ENCODE assay signal across 1 cellular context in genomic region chr10:110376021-110376773, GRCh38.
TF ChIP-seq lines count a peak whose summit lies in the region.

No MANE protein-coding gene starts in this region.

TF ChIP-seq in HepG2, 621 proteins besides CTCF, POLR2A, EP300 and RAD21 (continued from another document):
- TF ChIP-seq, protein P1, sequence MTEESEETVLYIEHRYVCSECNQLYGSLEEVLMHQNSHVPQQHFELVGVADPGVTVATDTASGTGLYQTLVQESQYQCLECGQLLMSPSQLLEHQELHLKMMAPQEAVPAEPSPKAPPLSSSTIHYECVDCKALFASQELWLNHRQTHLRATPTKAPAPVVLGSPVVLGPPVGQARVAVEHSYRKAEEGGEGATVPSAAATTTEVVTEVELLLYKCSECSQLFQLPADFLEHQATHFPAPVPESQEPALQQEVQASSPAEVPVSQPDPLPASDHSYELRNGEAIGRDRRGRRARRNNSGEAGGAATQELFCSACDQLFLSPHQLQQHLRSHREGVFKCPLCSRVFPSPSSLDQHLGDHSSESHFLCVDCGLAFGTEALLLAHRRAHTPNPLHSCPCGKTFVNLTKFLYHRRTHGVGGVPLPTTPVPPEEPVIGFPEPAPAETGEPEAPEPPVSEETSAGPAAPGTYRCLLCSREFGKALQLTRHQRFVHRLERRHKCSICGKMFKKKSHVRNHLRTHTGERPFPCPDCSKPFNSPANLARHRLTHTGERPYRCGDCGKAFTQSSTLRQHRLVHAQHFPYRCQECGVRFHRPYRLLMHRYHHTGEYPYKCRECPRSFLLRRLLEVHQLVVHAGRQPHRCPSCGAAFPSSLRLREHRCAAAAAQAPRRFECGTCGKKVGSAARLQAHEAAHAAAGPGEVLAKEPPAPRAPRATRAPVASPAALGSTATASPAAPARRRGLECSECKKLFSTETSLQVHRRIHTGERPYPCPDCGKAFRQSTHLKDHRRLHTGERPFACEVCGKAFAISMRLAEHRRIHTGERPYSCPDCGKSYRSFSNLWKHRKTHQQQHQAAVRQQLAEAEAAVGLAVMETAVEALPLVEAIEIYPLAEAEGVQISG (CRISPR knock-in tag; IDR thresholded peaks at IDR 0.05): peak; percentile 33; the same call in 1 of the 2 replicates
- TF ChIP-seq, protein P2, sequence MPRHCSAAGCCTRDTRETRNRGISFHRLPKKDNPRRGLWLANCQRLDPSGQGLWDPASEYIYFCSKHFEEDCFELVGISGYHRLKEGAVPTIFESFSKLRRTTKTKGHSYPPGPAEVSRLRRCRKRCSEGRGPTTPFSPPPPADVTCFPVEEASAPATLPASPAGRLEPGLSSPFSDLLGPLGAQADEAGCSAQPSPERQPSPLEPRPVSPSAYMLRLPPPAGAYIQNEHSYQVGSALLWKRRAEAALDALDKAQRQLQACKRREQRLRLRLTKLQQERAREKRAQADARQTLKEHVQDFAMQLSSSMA (CRISPR knock-in tag; IDR thresholded peaks at IDR 0.05): no peak
- TF ChIP-seq NBN (conservative IDR thresholded peaks at IDR 0.05) (no peak), ZSCAN20 (CRISPR knock-in tag; IDR thresholded peaks at IDR 0.05; ENCODE audit: borderline replicate concordance) (no peak), ERF (CRISPR knock-in tag; IDR thresholded peaks at IDR 0.05) (no peak), SAP130 (CRISPR knock-in tag; IDR thresholded peaks at IDR 0.05; ENCODE audit: low read depth) (peak; percentile 37), SMARCC2 (IDR thresholded peaks at IDR 0.05) (no peak), HDAC2 (CRISPR knock-in tag; IDR thresholded peaks at IDR 0.05) (no peak), ZSCAN21 (CRISPR knock-in tag; IDR thresholded peaks at IDR 0.05; ENCODE audit: borderline replicate concordance) (0 out of 2 replicates have a peak, but pooled peaks have one; percentile 20), MEF2D (CRISPR knock-in tag; IDR thresholded peaks at IDR 0.05) (0 out of 2 replicates have a peak, but pooled peaks have one; percentile 34), ETS1 (CRISPR knock-in tag; IDR thresholded peaks at IDR 0.05) (no peak), ZNF468 (CRISPR knock-in tag; IDR thresholded peaks at IDR 0.05) (no peak), ZNF331 (CRISPR knock-in tag; IDR thresholded peaks at IDR 0.05) (no peak), ZNF75D (CRISPR knock-in tag; IDR thresholded peaks at IDR 0.05; ENCODE audit: borderline replicate concordance) (no peak), FOXM1 (CRISPR knock-in tag; IDR thresholded peaks at IDR 0.05) (no peak), ZNF20 (CRISPR knock-in tag; IDR thresholded peaks at IDR 0.05) (no peak), SOX6 (IDR thresholded peaks at IDR 0.05) (no peak), SOX6 (CRISPR knock-in tag; IDR thresholded peaks at IDR 0.05) (peak; percentile 42; the same call in 1 of the 2 replicates), HNRNPUL1 (IDR thresholded peaks at IDR 0.05; ENCODE audit: low read depth, low read length) (no peak), ATF1 (CRISPR knock-in tag; IDR thresholded peaks at IDR 0.05) (no peak), ZNF646 (CRISPR knock-in tag; IDR thresholded peaks at IDR 0.05) (no peak), SMARCE1 (IDR thresholded peaks at IDR 0.05; ENCODE audit: borderline replicate concordance) (no peak), TGIF2 (CRISPR knock-in tag; IDR thresholded peaks at IDR 0.05) (no peak), ZNF792 (CRISPR knock-in tag; IDR thresholded peaks at IDR 0.05) (0 out of 2 replicates have a peak, but pooled peaks have one; percentile 34), ZNF703 (CRISPR knock-in tag; IDR thresholded peaks at IDR 0.05; ENCODE audit: borderline replicate concordance) (no peak), NCOA2 (CRISPR knock-in tag; IDR thresholded peaks at IDR 0.05) (peak; percentile 59; the same call in 1 of the 2 replicates), TSC22D2 (CRISPR knock-in tag; IDR thresholded peaks at IDR 0.05; ENCODE audit: borderline replicate concordance) (no peak), ZFP36 (IDR thresholded peaks at IDR 0.05; ENCODE audit: borderline replicate concordance, low read depth, low read length, partially characterized antibody) (no peak)
- TF ChIP-seq, protein P3, sequence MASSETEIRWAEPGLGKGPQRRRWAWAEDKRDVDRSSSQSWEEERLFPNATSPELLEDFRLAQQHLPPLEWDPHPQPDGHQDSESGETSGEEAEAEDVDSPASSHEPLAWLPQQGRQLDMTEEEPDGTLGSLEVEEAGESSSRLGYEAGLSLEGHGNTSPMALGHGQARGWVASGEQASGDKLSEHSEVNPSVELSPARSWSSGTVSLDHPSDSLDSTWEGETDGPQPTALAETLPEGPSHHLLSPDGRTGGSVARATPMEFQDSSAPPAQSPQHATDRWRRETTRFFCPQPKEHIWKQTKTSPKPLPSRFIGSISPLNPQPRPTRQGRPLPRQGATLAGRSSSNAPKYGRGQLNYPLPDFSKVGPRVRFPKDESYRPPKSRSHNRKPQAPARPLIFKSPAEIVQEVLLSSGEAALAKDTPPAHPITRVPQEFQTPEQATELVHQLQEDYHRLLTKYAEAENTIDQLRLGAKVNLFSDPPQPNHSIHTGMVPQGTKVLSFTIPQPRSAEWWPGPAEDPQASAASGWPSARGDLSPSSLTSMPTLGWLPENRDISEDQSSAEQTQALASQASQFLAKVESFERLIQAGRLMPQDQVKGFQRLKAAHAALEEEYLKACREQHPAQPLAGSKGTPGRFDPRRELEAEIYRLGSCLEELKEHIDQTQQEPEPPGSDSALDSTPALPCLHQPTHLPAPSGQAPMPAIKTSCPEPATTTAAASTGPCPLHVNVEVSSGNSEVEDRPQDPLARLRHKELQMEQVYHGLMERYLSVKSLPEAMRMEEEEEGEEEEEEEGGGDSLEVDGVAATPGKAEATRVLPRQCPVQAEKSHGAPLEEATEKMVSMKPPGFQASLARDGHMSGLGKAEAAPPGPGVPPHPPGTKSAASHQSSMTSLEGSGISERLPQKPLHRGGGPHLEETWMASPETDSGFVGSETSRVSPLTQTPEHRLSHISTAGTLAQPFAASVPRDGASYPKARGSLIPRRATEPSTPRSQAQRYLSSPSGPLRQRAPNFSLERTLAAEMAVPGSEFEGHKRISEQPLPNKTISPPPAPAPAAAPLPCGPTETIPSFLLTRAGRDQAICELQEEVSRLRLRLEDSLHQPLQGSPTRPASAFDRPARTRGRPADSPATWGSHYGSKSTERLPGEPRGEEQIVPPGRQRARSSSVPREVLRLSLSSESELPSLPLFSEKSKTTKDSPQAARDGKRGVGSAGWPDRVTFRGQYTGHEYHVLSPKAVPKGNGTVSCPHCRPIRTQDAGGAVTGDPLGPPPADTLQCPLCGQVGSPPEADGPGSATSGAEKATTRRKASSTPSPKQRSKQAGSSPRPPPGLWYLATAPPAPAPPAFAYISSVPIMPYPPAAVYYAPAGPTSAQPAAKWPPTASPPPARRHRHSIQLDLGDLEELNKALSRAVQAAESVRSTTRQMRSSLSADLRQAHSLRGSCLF (CRISPR knock-in tag; IDR thresholded peaks at IDR 0.05; ENCODE audit: borderline replicate concordance): no peak
